ENCODE assay signal across 9 cellular contexts in the genomic region with DNA sequence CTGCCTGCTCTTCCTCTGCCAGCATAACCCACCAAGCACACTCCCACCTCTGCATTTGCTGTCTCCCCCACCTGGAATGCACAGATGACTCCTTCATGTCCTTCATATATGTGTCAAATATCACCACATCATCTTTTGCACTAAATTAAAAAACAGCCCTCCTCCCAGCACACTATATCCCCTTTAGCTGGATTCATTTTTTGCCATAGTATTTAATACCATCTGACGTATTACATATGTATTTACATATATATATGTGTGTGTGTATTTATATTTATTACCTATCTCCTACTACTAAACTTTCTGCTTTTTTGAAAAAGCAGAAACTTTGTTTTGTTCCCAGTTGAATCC. TPM values are rescaled to one million over a fixed set of nuclear protein-coding genes. Genes with fewer than 3 reads are reported as not detected.
DNase-seq lines count a peak whose midpoint lies in the region; ATAC-seq and TF ChIP-seq lines count a peak whose summit lies in the region.
"Had no signal": no experiment of that assay in that cellular context is flagged by ENCODE, and none has a peak within 500 bp of the region (broad histone marks: within the 10 kb centered on the region; RNA-seq: fewer than 3 reads in every experiment).

No MANE protein-coding gene starts in this region.

- H3K9me3 Mint-ChIP-seq in activated T-helper 2 cell treated with anti-CD3 and anti-CD28 coated beads, Interferon-gamma antibody, Interleukin-2, Interleukin-4, amounts not matched to agents 10 μg/mL and 5 μg/mL and 100 μg/mL, durations not matched to agents 14 hours and 24 hours and 36 hours = no peaks in the 10 kb centered on the region
- H3K9me3 Mint-ChIP-seq in mesothelial cell of epicardium = no peaks in the 10 kb centered on the region

- intact Hi-C loops in activated T-helper 2 cell treated with anti-CD3 and anti-CD28 coated beads, Interferon-gamma antibody, Interleukin-2, Interleukin-4, amounts not matched to agents 10 μg/mL and 5 μg/mL and 100 μg/mL, durations not matched to agents 14 hours and 24 hours and 36 hours (cut with micrococcal nuclease) = no loop called here
- intact Hi-C loops in breast epithelium (cut with DNase I; ENCODE audit: low total_unique reads) = no loop called here

- peak overlapping the region in 6 of 11 experiments; percentile 7 to 47 (median 26); a peak in 7 of 22 replicates for H3K9ac ChIP-seq in BLaER1 treated with 17β-estradiol and CSF1 and Interleukin-3, amounts not matched to agents 10 nM and 100 nM

- no peaks in the 10 kb centered on the region for H3K27me3 ChIP-seq in BLaER1 treated with 17β-estradiol and CSF1 and Interleukin-3, amounts not matched to agents 10 nM and 100 nM
- no peaks in the 10 kb centered on the region for H3K27me3 ChIP-seq in breast epithelium

- peak overlapping the region in 9 of 11 experiments; percentile 40 to 69 (median 60); a peak in 16 of 22 replicates for H3K4me2 ChIP-seq in BLaER1 treated with 17β-estradiol and CSF1 and Interleukin-3, amounts not matched to agents 10 nM and 100 nM

- H4K20me1 ChIP-seq in BLaER1 treated with 17β-estradiol and CSF1 and Interleukin-3, amounts not matched to agents 10 nM and 100 nM = no peaks in the 10 kb centered on the region

- peaks cover 0 to 13% (median 3%) of the 10 kb centered on the region in 11 experiments; a peak in 3 of 22 replicates for H3K36me3 ChIP-seq in BLaER1 treated with 17β-estradiol and CSF1 and Interleukin-3, amounts not matched to agents 10 nM and 100 nM
- no peaks in the 10 kb centered on the region; a peak in 1 of 3 replicates for H3K36me3 ChIP-seq in HEK293 (ENCODE audit: control insufficient read depth in 2 of 2, insufficient read depth in 1 of 2, low read length in 2 of 2)
- H3K36me3 ChIP-seq in breast epithelium = no peaks in the 10 kb centered on the region
- H3K36me3 ChIP-seq: HAP-1 had no signal

- TF ChIP-seq POLR2A in breast epithelium (IDR thresholded peaks at IDR 0.05) = no peak

- H3K4me3 Mint-ChIP-seq in activated T-helper 2 cell treated with anti-CD3 and anti-CD28 coated beads, Interferon-gamma antibody, Interleukin-2, Interleukin-4, amounts not matched to agents 10 μg/mL and 5 μg/mL and 100 μg/mL, durations not matched to agents 14 hours and 24 hours and 36 hours (ENCODE audit: low read depth) = no peak overlapping the region
- peak overlapping the region; percentile 11 for H3K4me3 Mint-ChIP-seq in mesothelial cell of epicardium

- no peaks in the 10 kb centered on the region for H3K27me3 Mint-ChIP-seq in activated T-helper 2 cell treated with anti-CD3 and anti-CD28 coated beads, Interferon-gamma antibody, Interleukin-2, Interleukin-4, amounts not matched to agents 10 μg/mL and 5 μg/mL and 100 μg/mL, durations not matched to agents 14 hours and 24 hours and 36 hours (ENCODE audit: low read depth)
- H3K27me3 Mint-ChIP-seq in mesothelial cell of epicardium (ENCODE audit: low read depth) = no peaks in the 10 kb centered on the region

- no peaks in the 10 kb centered on the region for H3K36me3 Mint-ChIP-seq in activated T-helper 2 cell treated with anti-CD3 and anti-CD28 coated beads, Interferon-gamma antibody, Interleukin-2, Interleukin-4, amounts not matched to agents 10 μg/mL and 5 μg/mL and 100 μg/mL, durations not matched to agents 14 hours and 24 hours and 36 hours (ENCODE audit: low read depth)
- H3K36me3 Mint-ChIP-seq in mesothelial cell of epicardium = peaks cover 1% of the 10 kb centered on the region

- no peak for ATAC-seq in HG03457 (IDR thresholded peaks at IDR 0.05; ENCODE audit: unreplicated experiment)
- ATAC-seq in GM21360 (IDR thresholded peaks at IDR 0.05; ENCODE audit: unreplicated experiment) = no peak
- no peak for ATAC-seq in GM18519 (IDR thresholded peaks at IDR 0.05; ENCODE audit: low FRiP score, unreplicated experiment)

- no peaks in the 10 kb centered on the region for H3K9me3 ChIP-seq in BLaER1 treated with 17β-estradiol and CSF1 and Interleukin-3, amounts not matched to agents 10 nM and 100 nM (replicated peaks in 1 of 11)
- H3K9me3 ChIP-seq in HEK293 (ENCODE audit: control insufficient read depth, insufficient read depth, low read depth, low read length) (no peaks in the 10 kb centered on the region), breast epithelium (no peaks in the 10 kb centered on the region)
- H3K9me3 ChIP-seq: HAP-1 had no signal

- peaks cover 0 to 19% (median 17%) of the 10 kb centered on the region in 10 experiments; a peak in 16 of 20 replicates for H3K4me1 ChIP-seq in BLaER1 treated with 17β-estradiol and CSF1 and Interleukin-3, amounts not matched to agents 10 nM and 100 nM
- H3K4me1 ChIP-seq in HEK293 (ENCODE audit: control insufficient read depth, insufficient read depth, low read length) = peaks cover 3% of the 10 kb centered on the region; the same call in 1 of the 2 replicates
- no peaks in the 10 kb centered on the region for H3K4me1 ChIP-seq in breast epithelium

- POLR2A ChIA-PET in HEK293 (lab: Yijun Ruan, JAX) = interaction anchor here (1.5 to 1.6 kb wide), 2 partner anchors 29 to 56 kb away, joined by 5 to 6 read pairs; partner anchors contain the start of gene UBL7

- peak overlapping the region in 5 of 11 experiments; percentile 23 to 56 (median 32); a peak in 7 of 22 replicates for H3K27ac ChIP-seq in BLaER1 treated with 17β-estradiol and CSF1 and Interleukin-3, amounts not matched to agents 10 nM and 100 nM
- H3K27ac ChIP-seq in HEK293 (ENCODE audit: extremely low read depth, low read depth, low read length) (no peak overlapping the region), breast epithelium (no peak overlapping the region)

- CTCF ChIA-PET in HEK293 (lab: Yijun Ruan, JAX) = interaction anchor here (0.5 to 2.5 kb wide), 18 partner anchors 8 to 131 kb away, joined by 3 to 14 read pairs (median 3); no protein-coding TSS in a partner anchor

- peaks cover 16% of the 10 kb centered on the region for H3K4me1 Mint-ChIP-seq in activated T-helper 2 cell treated with anti-CD3 and anti-CD28 coated beads, Interferon-gamma antibody, Interleukin-2, Interleukin-4, amounts not matched to agents 10 μg/mL and 5 μg/mL and 100 μg/mL, durations not matched to agents 14 hours and 24 hours and 36 hours (ENCODE audit: low read depth)
- H3K4me1 Mint-ChIP-seq in mesothelial cell of epicardium = peaks cover 4% of the 10 kb centered on the region

- peak overlapping the region; percentile 71 for H3K27ac Mint-ChIP-seq in activated T-helper 2 cell treated with anti-CD3 and anti-CD28 coated beads, Interferon-gamma antibody, Interleukin-2, Interleukin-4, amounts not matched to agents 10 μg/mL and 5 μg/mL and 100 μg/mL, durations not matched to agents 14 hours and 24 hours and 36 hours
- H3K27ac Mint-ChIP-seq in mesothelial cell of epicardium = peak overlapping the region; percentile 60

- H3K4me3 ChIP-seq in BLaER1 treated with 17β-estradiol and CSF1 and Interleukin-3, amounts not matched to agents 10 nM and 100 nM = no peak overlapping the region
- H3K4me3 ChIP-seq in HEK293 (ENCODE audit: low read depth, low read length) (no peak overlapping the region), breast epithelium (no peak overlapping the region)
- H3K4me3 ChIP-seq: HAP-1 had no signal

- no peak for DNase-seq in activated T-helper 2 cell treated with anti-CD3 and anti-CD28 coated beads, Interferon-gamma antibody, Interleukin-2, Interleukin-4, amounts not matched to agents 10 μg/mL and 5 μg/mL and 100 μg/mL, durations not matched to agents 14 hours and 24 hours and 36 hours (ENCODE audit: low spot score)
- DNase-seq in mesothelial cell of epicardium (ENCODE audit: low spot score in 2 of 2, unreplicated experiment in 2 of 2) (no peak), breast epithelium (ENCODE audit: low spot score in 2 of 2) (no peak)

- TF ChIP-seq CTCF in HEK293 (tag by site-specific recombination; IDR thresholded peaks at IDR 0.05) (no peak), mesothelial cell of epicardium (IDR thresholded peaks at IDR 0.05; ENCODE audit: unreplicated experiment) (no peak), breast epithelium (IDR thresholded peaks at IDR 0.05) (no peak)

TF ChIP-seq in HEK293, 187 proteins besides CTCF, POLR2A, EP300 and RAD21 (continues in another document):
- TF ChIP-seq PRDM4 (tag by site-specific recombination; IDR thresholded peaks at IDR 0.05) (no peak), ZFP37 (tag by site-specific recombination; IDR thresholded peaks at IDR 0.05) (no peak), MZF1 (tag by site-specific recombination; IDR thresholded peaks at IDR 0.05; ENCODE audit: borderline replicate concordance) (peak; percentile 92; the same call in 1 of the 2 replicates), ZSCAN16 (tag by site-specific recombination; IDR thresholded peaks at IDR 0.05) (no peak)

RNA-seq across cellular contexts. Expression of gene UBL7, which starts 29.4 kb away (rescaled TPM):
- 55.3 and 59.1 TPM in 2 replicates for total RNA-seq in activated T-helper 2 cell treated with anti-CD3 and anti-CD28 coated beads, Interferon-gamma antibody, Interleukin-2, Interleukin-4, amounts not matched to agents 10 μg/mL and 5 μg/mL and 100 μg/mL, durations not matched to agents 14 hours and 24 hours and 36 hours
- 43.2 to 49.6 TPM (median 47.1 TPM) in 3 replicates for total RNA-seq in mesothelial cell of epicardium
- 10 to 100 TPM; 39.0 to 48.9 (median 44.5) TPM for total RNA-seq in breast epithelium

RNA-seq across cellular contexts. Expression of gene ARID3B, which starts 50.7 kb away (rescaled TPM):
- total RNA-seq in activated T-helper 2 cell treated with anti-CD3 and anti-CD28 coated beads, Interferon-gamma antibody, Interleukin-2, Interleukin-4, amounts not matched to agents 10 μg/mL and 5 μg/mL and 100 μg/mL, durations not matched to agents 14 hours and 24 hours and 36 hours = 35.6 and 41.2 TPM in 2 replicates
- total RNA-seq in mesothelial cell of epicardium (18.0 to 22.1 TPM (median 19.6 TPM) in 3 replicates), breast epithelium (1 to 10 TPM; 5.2 to 6.0 (median 5.9) TPM)

RNA-seq across cellular contexts. Expression of gene SEMA7A, which starts 56.6 kb away (rescaled TPM):
- 45.9 and 50.3 TPM in 2 replicates for total RNA-seq in activated T-helper 2 cell treated with anti-CD3 and anti-CD28 coated beads, Interferon-gamma antibody, Interleukin-2, Interleukin-4, amounts not matched to agents 10 μg/mL and 5 μg/mL and 100 μg/mL, durations not matched to agents 14 hours and 24 hours and 36 hours
- total RNA-seq in mesothelial cell of epicardium = 4.6 to 6.0 TPM (median 5.0 TPM) in 3 replicates
- 1 to 10 TPM in 1 of 3 donors, under 1 TPM in 2; 0.80 to 1.3 (median 0.88) TPM for total RNA-seq in breast epithelium
